Comparison of ENCODE assay signal across 7 cellular contexts in genomic region chr5:61055434-61056006, GRCh38.
DNase-seq lines count a peak whose midpoint lies in the region; ATAC-seq and TF ChIP-seq lines count a peak whose summit lies in the region.

No MANE protein-coding gene starts in this region.

- H3K27ac ChIP-seq in right lobe of liver, result no peak overlapping the region

- ATAC-seq in HG03175 (IDR thresholded peaks at IDR 0.05; ENCODE audit: unreplicated experiment), result peak; percentile 55
- ATAC-seq in right lobe of liver, result peak; percentile 64 to 81 (median 72)

- no peaks in the 10 kb centered on the region for H3K36me3 Mint-ChIP-seq in MCF 10A (ENCODE audit: insufficient read depth, unreplicated experiment)

- no peak overlapping the region for H3K4me3 ChIP-seq in right lobe of liver

- H3K4me3 Mint-ChIP-seq in MCF 10A (ENCODE audit: unreplicated experiment), result no peak overlapping the region

- DNase-seq in GM04504 (ENCODE audit: low read depth) (peak; percentile 22), NCI-H748 treated with DMSO at 0.1 percent for 48 hours (lab: John Stamatoyannopoulos, UW) (peak; percentile 77), MCF 10A (ENCODE audit: unreplicated experiment) (peak; percentile 51), right lobe of liver (no peak), posterior cingulate gyrus (no peak)
- no peak for DNase-seq in activated effector memory CD4-positive, alpha-beta T cell treated with anti-CD3 and anti-CD28 coated beads, Interleukin-2, amount 50 U/mL, for 16 hours

- no peak for TF ChIP-seq POLR2A in right lobe of liver (IDR thresholded peaks at IDR 0.05)

- H3K27me3 ChIP-seq in right lobe of liver, result no peaks in the 10 kb centered on the region

- no peak overlapping the region for H3K27ac Mint-ChIP-seq in MCF 10A (ENCODE audit: low read depth, unreplicated experiment)

- CTCF ChIA-PET in MCF 10A (lab: Yijun Ruan, JAX), result interaction anchor here (0.5 to 3.8 kb wide), 30 partner anchors 8 to 1089 kb away, joined by 3 to 20 read pairs (median 3); no protein-coding TSS in a partner anchor

- H3K4me1 ChIP-seq in right lobe of liver, result no peaks in the 10 kb centered on the region

- H3K9me3 ChIP-seq in right lobe of liver, result no peaks in the 10 kb centered on the region

- no peaks in the 10 kb centered on the region for H3K27me3 Mint-ChIP-seq in MCF 10A (ENCODE audit: insufficient read depth, unreplicated experiment)

- intact Hi-C loops in MCF 10A (cut with micrococcal nuclease) (loop anchor here (1.0 to 5.0 kb wide), 5 partner anchors 276 to 879 kb away; no protein-coding TSS in a partner anchor), right lobe of liver (cut with DNase I) (no loop called here), posterior cingulate gyrus (cut with DNase I) (loop anchor here (10.0 kb wide), 1 partner anchor 879 kb away; no protein-coding TSS in a partner anchor)

- H3K4me1 Mint-ChIP-seq in MCF 10A (ENCODE audit: insufficient read depth, unreplicated experiment), result peaks cover 33% of the 10 kb centered on the region

- POLR2A ChIA-PET in MCF 10A (lab: Yijun Ruan, JAX), result interaction anchor here (0.7 to 0.9 kb wide), 3 partner anchors 109 to 603 kb away, joined by 3 to 4 read pairs (median 3); no protein-coding TSS in a partner anchor

- no peaks in the 10 kb centered on the region for H3K9me3 Mint-ChIP-seq in MCF 10A (ENCODE audit: unreplicated experiment)

- H3K36me3 ChIP-seq in right lobe of liver, result no peaks in the 10 kb centered on the region

- TF ChIP-seq CTCF in MCF 10A (IDR thresholded peaks at IDR 0.05; ENCODE audit: unreplicated experiment) (peak; percentile 60), right lobe of liver (IDR thresholded peaks at IDR 0.05) (peak; percentile 63 to 71 (median 66))

- BruUV-seq in MCF 10A (replicated peaks; lab: Mats Ljungman, UMichigan), result no TSS peak

Comparison
In these comparisons a context has a peak if more than half of its experiments do, and no peak if none do; other contexts are left out.
1. DNase-seq: peak in GM04504 (single experiment), NCI-H748 treated with DMSO at 0.1 percent for 48 hours (single experiment) and MCF 10A (single experiment); none in right lobe of liver (0 of 3), activated effector memory CD4-positive, alpha-beta T cell treated with anti-CD3 and anti-CD28 coated beads, Interleukin-2, amount 50 U/mL, for 16 hours (single experiment) and posterior cingulate gyrus (0 of 10).
2. intact Hi-C loops: an anchor here in MCF 10A (1.0 to 5.0 kb wide) and posterior cingulate gyrus (10.0 kb wide); none called in right lobe of liver.